ENCODE assay signal across 1 cellular context in the genomic region with DNA sequence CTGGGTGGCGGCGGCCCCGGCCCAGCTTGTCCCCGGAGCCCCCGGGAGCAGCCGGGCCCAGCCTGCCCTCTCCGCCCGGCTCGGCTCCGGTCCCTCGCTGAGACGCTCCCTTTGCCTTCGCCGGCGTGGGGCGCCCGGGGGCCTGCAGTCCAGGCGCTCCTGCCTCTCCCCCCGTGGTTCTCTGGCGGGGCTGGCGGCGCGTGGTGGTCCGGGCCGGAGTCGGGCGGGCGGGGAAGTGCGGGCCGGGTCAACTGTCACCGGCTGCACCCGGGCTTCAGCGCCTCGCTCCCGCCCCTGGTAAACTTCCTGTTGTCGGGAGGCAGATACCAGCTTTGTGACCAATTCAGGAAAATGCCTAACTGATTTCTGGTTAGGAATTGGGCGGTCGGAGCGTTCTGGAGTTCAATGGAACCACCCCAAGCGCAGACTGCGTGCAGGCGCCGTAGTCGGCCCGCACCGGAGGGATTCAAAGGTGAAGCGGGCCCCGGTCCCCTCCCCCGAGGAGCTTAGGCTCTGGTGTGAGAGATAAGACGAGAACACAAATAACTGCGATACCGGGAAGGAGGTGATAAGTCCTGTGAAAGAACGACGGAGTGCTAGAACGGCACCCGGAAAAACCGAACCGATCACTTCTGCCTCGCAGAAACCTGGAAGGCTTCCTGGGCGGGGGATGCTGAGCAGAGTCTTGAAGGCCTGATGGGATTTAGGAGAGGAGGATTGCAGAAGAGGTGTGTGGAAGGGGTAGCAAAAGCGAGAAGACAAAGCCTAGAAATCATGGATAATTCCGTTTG.
TF ChIP-seq lines count a peak whose summit lies in the region.

No MANE protein-coding gene starts in this region.

TF ChIP-seq in GM23338, 12 proteins besides CTCF, POLR2A, EP300 and RAD21 (continued from another document):
- TF ChIP-seq, protein P1, sequence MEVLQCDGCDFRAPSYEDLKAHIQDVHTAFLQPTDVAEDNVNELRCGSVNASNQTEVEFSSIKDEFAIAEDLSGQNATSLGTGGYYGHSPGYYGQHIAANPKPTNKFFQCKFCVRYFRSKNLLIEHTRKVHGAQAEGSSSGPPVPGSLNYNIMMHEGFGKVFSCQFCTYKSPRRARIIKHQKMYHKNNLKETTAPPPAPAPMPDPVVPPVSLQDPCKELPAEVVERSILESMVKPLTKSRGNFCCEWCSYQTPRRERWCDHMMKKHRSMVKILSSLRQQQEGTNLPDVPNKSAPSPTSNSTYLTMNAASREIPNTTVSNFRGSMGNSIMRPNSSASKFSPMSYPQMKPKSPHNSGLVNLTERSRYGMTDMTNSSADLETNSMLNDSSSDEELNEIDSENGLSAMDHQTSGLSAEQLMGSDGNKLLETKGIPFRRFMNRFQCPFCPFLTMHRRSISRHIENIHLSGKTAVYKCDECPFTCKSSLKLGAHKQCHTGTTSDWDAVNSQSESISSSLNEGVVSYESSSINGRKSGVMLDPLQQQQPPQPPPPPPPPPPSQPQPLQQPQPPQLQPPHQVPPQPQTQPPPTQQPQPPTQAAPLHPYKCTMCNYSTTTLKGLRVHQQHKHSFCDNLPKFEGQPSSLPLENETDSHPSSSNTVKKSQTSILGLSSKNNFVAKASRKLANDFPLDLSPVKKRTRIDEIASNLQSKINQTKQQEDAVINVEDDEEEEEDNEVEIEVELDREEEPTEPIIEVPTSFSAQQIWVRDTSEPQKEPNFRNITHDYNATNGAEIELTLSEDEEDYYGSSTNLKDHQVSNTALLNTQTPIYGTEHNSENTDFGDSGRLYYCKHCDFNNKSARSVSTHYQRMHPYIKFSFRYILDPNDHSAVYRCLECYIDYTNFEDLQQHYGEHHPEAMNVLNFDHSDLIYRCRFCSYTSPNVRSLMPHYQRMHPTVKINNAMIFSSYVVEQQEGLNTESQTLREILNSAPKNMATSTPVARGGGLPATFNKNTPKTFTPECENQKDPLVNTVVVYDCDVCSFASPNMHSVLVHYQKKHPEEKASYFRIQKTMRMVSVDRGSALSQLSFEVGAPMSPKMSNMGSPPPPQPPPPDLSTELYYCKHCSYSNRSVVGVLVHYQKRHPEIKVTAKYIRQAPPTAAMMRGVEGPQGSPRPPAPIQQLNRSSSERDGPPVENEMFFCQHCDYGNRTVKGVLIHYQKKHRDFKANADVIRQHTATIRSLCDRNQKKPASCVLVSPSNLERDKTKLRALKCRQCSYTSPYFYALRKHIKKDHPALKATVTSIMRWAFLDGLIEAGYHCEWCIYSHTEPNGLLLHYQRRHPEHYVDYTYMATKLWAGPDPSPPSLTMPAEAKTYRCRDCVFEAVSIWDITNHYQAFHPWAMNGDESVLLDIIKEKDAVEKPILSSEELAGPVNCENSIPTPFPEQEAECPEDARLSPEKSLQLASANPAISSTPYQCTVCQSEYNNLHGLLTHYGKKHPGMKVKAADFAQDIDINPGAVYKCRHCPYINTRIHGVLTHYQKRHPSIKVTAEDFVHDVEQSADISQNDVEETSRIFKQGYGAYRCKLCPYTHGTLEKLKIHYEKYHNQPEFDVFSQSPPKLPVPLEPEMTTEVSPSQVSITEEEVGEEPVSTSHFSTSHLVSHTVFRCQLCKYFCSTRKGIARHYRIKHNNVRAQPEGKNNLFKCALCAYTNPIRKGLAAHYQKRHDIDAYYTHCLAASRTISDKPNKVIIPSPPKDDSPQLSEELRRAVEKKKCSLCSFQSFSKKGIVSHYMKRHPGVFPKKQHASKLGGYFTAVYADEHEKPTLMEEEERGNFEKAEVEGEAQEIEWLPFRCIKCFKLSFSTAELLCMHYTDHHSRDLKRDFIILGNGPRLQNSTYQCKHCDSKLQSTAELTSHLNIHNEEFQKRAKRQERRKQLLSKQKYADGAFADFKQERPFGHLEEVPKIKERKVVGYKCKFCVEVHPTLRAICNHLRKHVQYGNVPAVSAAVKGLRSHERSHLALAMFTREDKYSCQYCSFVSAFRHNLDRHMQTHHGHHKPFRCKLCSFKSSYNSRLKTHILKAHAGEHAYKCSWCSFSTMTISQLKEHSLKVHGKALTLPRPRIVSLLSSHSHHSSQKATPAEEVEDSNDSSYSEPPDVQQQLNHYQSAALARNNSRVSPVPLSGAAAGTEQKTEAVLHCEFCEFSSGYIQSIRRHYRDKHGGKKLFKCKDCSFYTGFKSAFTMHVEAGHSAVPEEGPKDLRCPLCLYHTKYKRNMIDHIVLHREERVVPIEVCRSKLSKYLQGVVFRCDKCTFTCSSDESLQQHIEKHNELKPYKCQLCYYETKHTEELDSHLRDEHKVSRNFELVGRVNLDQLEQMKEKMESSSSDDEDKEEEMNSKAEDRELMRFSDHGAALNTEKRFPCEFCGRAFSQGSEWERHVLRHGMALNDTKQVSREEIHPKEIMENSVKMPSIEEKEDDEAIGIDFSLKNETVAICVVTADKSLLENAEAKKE (CRISPR knock-in tag; IDR thresholded peaks at IDR 0.05), result no peak
- TF ChIP-seq STAT1 (IDR thresholded peaks at IDR 0.05; ENCODE audit: unreplicated experiment), result no peak
- TF ChIP-seq, protein P2, sequence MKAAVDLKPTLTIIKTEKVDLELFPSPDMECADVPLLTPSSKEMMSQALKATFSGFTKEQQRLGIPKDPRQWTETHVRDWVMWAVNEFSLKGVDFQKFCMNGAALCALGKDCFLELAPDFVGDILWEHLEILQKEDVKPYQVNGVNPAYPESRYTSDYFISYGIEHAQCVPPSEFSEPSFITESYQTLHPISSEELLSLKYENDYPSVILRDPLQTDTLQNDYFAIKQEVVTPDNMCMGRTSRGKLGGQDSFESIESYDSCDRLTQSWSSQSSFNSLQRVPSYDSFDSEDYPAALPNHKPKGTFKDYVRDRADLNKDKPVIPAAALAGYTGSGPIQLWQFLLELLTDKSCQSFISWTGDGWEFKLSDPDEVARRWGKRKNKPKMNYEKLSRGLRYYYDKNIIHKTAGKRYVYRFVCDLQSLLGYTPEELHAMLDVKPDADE (IDR thresholded peaks at IDR 0.05), result no peak
- TF ChIP-seq EZH2phosphoT487 (IDR thresholded peaks at IDR 0.05; ENCODE audit: unreplicated experiment), result no peak
- TF ChIP-seq ZNF114 (CRISPR knock-in tag; IDR thresholded peaks at IDR 0.05), result no peak
